ENCODE assay signal across 1 cellular context in genomic region chr2:65040414-65041261, GRCh38.
A peak's percentile ranks its signal among the peaks of the same experiment; 100 is the strongest.
TF ChIP-seq lines count a peak whose summit lies in the region.

No MANE protein-coding gene starts in this region.

TF ChIP-seq in K562, 482 proteins besides CTCF, POLR2A, EP300 and RAD21 (continued from another document and continues in another):
- TF ChIP-seq ZNF318 (IDR thresholded peaks at IDR 0.05; ENCODE audit: borderline replicate concordance in 1 of 2, low read depth in 1 of 2) (no peak), NR3C1 (CRISPR knock-in tag; IDR thresholded peaks at IDR 0.05) (no peak), ZNF263 (CRISPR knock-in tag; IDR thresholded peaks at IDR 0.05; ENCODE audit: borderline replicate concordance) (peak; percentile 35; the same call in 1 of the 2 replicates), ZBTB49 (CRISPR knock-in tag; IDR thresholded peaks at IDR 0.05; ENCODE audit: borderline replicate concordance) (no peak), NR2C2 (CRISPR knock-in tag; IDR thresholded peaks at IDR 0.05) (no peak), NR2C2 (tag; IDR thresholded peaks at IDR 0.05) (no peak), ZNF311 (CRISPR knock-in tag; IDR thresholded peaks at IDR 0.05) (no peak), SMARCA4 (IDR thresholded peaks at IDR 0.05) (no peak), ELK3 (CRISPR knock-in tag; IDR thresholded peaks at IDR 0.05) (no peak), GTF2B (IDR thresholded peaks at IDR 0.05; ENCODE audit: extremely low read depth, insufficient read length) (no peak), THAP7 (CRISPR knock-in tag; IDR thresholded peaks at IDR 0.05) (no peak), ZNF696 (CRISPR knock-in tag; conservative IDR thresholded peaks at IDR 0.05) (no peak), LARP7 (IDR thresholded peaks at IDR 0.05) (no peak), YY1 (IDR thresholded peaks at IDR 0.05; ENCODE audit: borderline replicate concordance in 1 of 3, control insufficient read depth in 1 of 3, extremely low read depth in 1 of 3, insufficient read depth in 3 of 3, insufficient read length in 1 of 3, insufficient replicate concordance in 2 of 3, low read depth in 1 of 3, low read length in 2 of 3) (peak in 1 of 3 experiments; percentile 21), KDM4B (IDR thresholded peaks at IDR 0.05; ENCODE audit: borderline replicate concordance in 2 of 2, low read depth in 1 of 2) (no peak), MEF2A (IDR thresholded peaks at IDR 0.05; ENCODE audit: control insufficient read depth, low read depth, low read length) (no peak), RHOXF2B (CRISPR knock-in tag; conservative IDR thresholded peaks at IDR 0.05) (no peak), NUFIP1 (IDR thresholded peaks at IDR 0.05; ENCODE audit: partially characterized antibody) (no peak), MBD1 (CRISPR knock-in tag; IDR thresholded peaks at IDR 0.05) (no peak), RCOR1 (IDR thresholded peaks at IDR 0.05; ENCODE audit: borderline replicate concordance in 1 of 2, low read depth in 2 of 2, low read length in 2 of 2) (peak in 1 of 2 experiments; percentile 68; a peak in 2 of 4 replicates), HIVEP1 (CRISPR knock-in tag; IDR thresholded peaks at IDR 0.05) (no peak), ZC3H11A (IDR thresholded peaks at IDR 0.05; ENCODE audit: low read depth, low read length) (no peak), DMBX1 (CRISPR knock-in tag; IDR thresholded peaks at IDR 0.05; ENCODE audit: borderline replicate concordance) (no peak), MYC (IDR thresholded peaks at IDR 0.05; ENCODE audit: low read depth, low read length) (no peak), MYC (CRISPR knock-in tag; IDR thresholded peaks at IDR 0.05; ENCODE audit: borderline replicate concordance, low read depth) (no peak), ZNF778 (CRISPR knock-in tag; IDR thresholded peaks at IDR 0.05) (no peak), ZBTB43 (CRISPR knock-in tag; IDR thresholded peaks at IDR 0.05) (no peak), BCOR (IDR thresholded peaks at IDR 0.05) (0 out of 2 replicates have a peak, but pooled peaks have one; percentile 13), STAG1 (CRISPR knock-in tag; IDR thresholded peaks at IDR 0.05; ENCODE audit: borderline replicate concordance) (peak; percentile 59; the same call in 1 of the 2 replicates)
- TF ChIP-seq, protein P1, sequence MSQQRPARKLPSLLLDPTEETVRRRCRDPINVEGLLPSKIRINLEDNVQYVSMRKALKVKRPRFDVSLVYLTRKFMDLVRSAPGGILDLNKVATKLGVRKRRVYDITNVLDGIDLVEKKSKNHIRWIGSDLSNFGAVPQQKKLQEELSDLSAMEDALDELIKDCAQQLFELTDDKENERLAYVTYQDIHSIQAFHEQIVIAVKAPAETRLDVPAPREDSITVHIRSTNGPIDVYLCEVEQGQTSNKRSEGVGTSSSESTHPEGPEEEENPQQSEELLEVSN (IDR thresholded peaks at IDR 0.05; ENCODE audit: borderline replicate concordance in 1 of 2, extremely low read depth in 1 of 2, insufficient read depth in 1 of 2, insufficient read length in 1 of 2, low read depth in 1 of 2, low read length in 1 of 2, poor library complexity in 1 of 2, severe bottlenecking in 1 of 2): no peak
- TF ChIP-seq, protein P2, sequence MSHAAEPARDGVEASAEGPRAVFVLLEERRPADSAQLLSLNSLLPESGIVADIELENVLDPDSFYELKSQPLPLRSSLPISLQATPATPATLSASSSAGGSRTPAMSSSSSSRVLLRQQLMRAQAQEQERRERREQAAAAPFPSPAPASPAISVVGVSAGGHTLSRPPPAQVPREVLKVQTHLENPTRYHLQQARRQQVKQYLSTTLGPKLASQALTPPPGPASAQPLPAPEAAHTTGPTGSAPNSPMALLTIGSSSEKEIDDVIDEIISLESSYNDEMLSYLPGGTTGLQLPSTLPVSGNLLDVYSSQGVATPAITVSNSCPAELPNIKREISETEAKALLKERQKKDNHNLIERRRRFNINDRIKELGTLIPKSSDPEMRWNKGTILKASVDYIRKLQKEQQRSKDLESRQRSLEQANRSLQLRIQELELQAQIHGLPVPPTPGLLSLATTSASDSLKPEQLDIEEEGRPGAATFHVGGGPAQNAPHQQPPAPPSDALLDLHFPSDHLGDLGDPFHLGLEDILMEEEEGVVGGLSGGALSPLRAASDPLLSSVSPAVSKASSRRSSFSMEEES (CRISPR knock-in tag; IDR thresholded peaks at IDR 0.05): no peak
- TF ChIP-seq, protein P3, sequence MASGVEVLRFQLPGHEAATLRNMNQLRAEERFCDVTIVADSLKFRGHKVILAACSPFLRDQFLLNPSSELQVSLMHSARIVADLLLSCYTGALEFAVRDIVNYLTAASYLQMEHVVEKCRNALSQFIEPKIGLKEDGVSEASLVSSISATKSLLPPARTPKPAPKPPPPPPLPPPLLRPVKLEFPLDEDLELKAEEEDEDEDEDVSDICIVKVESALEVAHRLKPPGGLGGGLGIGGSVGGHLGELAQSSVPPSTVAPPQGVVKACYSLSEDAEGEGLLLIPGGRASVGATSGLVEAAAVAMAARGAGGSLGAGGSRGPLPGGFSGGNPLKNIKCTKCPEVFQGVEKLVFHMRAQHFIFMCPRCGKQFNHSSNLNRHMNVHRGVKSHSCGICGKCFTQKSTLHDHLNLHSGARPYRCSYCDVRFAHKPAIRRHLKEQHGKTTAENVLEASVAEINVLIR (CRISPR knock-in tag; IDR thresholded peaks at IDR 0.05): no peak
- TF ChIP-seq, protein P4, sequence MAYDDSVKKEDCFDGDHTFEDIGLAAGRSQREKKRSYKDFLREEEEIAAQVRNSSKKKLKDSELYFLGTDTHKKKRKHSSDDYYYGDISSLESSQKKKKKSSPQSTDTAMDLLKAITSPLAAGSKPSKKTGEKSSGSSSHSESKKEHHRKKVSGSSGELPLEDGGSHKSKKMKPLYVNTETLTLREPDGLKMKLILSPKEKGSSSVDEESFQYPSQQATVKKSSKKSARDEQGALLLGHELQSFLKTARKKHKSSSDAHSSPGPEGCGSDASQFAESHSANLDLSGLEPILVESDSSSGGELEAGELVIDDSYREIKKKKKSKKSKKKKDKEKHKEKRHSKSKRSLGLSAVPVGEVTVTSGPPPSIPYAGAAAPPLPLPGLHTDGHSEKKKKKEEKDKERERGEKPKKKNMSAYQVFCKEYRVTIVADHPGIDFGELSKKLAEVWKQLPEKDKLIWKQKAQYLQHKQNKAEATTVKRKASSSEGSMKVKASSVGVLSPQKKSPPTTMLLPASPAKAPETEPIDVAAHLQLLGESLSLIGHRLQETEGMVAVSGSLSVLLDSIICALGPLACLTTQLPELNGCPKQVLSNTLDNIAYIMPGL (CRISPR knock-in tag; IDR thresholded peaks at IDR 0.05): no peak
